ENCODE assay signal across 8 cellular contexts in the genomic region with DNA sequence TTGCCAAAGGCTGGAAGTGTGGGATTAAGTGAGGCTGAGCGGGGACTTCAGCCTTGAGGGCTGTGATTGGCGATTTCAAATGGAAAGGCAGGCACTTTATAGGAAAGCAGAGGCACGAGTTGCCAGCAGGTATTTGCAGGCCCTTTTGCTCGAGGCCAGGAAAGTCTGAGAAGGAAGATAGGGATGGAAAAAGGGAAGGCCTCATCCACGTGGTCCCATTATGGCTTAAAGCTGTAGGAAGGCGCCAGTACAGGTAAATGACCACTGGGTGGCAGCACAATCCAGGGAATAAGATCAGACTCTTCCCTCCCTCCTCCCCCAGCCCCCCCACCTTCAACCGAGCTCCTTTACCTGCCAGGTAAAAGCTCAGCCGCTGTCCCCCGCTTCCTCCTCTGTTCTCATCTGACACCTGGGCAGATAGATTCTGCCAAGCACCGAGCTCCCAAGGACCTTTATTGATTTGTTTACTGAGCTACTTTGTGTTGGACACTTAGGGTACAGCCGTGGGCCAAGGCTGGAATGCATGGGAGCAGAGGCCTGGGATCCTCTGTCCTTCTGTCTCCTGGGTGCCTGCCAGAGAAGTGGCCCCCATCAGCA. TPM values are rescaled to one million over a fixed set of nuclear protein-coding genes. Genes with fewer than 3 reads are reported as not detected.
A peak's percentile ranks its signal among the peaks of the same experiment; 100 is the strongest.
DNase-seq lines count a peak whose midpoint lies in the region; ATAC-seq, FAIRE-seq and TF ChIP-seq lines count a peak whose summit lies in the region.

No MANE protein-coding gene starts in this region.

- H3K9me2 ChIP-seq in HCT116 (ENCODE audit: insufficient read depth) (no peaks in the 10 kb centered on the region), hepatocyte (replicated peaks; ENCODE audit: insufficient read depth) (no peaks in the 10 kb centered on the region)

- ATAC-seq in HCT116 (peak; percentile 84), T-helper 17 cell (peak; percentile 90), HG02981 (IDR thresholded peaks at IDR 0.05; ENCODE audit: unreplicated experiment) (no peak)

- H3K27ac ChIP-seq in HCT116 (ENCODE audit: low read depth, low read length), result no peak overlapping the region
- H3K27ac ChIP-seq in hepatocyte, result no peak overlapping the region
- H3K27ac ChIP-seq in small intestine (ENCODE audit: low read depth in 1 of 2, low read length in 1 of 2), result no peak overlapping the region

- DNase-seq in GDM1 (lab: John Stamatoyannopoulos, UW) (peak; percentile 30), HCT116 (ENCODE audit: low read depth, low spot score) (peak; percentile 76), NCI-H1092 treated with DMSO at 0.1 percent for 48 hours (lab: John Stamatoyannopoulos, UW) (peak; percentile 74), T-helper 17 cell (peak; percentile 47 to 62 (median 49)), anterior cingulate cortex (lab: John Stamatoyannopoulos, UW) (peak in 48 of 58 donors; percentile 12 to 78 (median 40)), hepatocyte (ENCODE audit: low spot score) (peak; percentile 93), small intestine (peak; percentile 80)

- FAIRE-seq in small intestine (lab: Jason Lieb, UNC), result no peak

- H3K36me3 ChIP-seq in HCT116 (ENCODE audit: control insufficient read depth in 1 of 2, insufficient read depth in 2 of 2, low read length in 2 of 2), result no peaks in the 10 kb centered on the region
- H3K36me3 ChIP-seq in hepatocyte (replicated peaks; ENCODE audit: insufficient read depth, low read depth), result no peaks in the 10 kb centered on the region
- H3K36me3 ChIP-seq in small intestine (ENCODE audit: control insufficient read depth in 2 of 2, insufficient read depth in 2 of 2, low read length in 2 of 2), result no peaks in the 10 kb centered on the region

- no TSS peak for BruUV-seq in HCT116 (replicated peaks; lab: Mats Ljungman, UMichigan)

- H3K4me2 ChIP-seq in HCT116 (ENCODE audit: low read length), result peak overlapping the region; percentile 32
- H3K4me2 ChIP-seq in hepatocyte, result peak overlapping the region; percentile 60

- peak overlapping the region; percentile 21 for H3K27ac Mint-ChIP-seq in T-helper 17 cell

- H3K9me3 ChIP-seq in HCT116 (ENCODE audit: control insufficient read depth in 1 of 2, insufficient read depth in 1 of 2, low read depth in 1 of 2, low read length in 2 of 2) (no peaks in the 10 kb centered on the region), T-helper 17 cell (ENCODE audit: control insufficient read depth, low read length, poor library complexity, severe bottlenecking) (no peaks in the 10 kb centered on the region), hepatocyte (ENCODE audit: low read depth) (no peaks in the 10 kb centered on the region), small intestine (ENCODE audit: control insufficient read depth, low read depth) (no peaks in the 10 kb centered on the region)

- H3K4me3 Mint-ChIP-seq in T-helper 17 cell, result no peak overlapping the region

- intact Hi-C loops in HCT116 (cut with micrococcal nuclease), result loop anchor here (1.0 to 5.0 kb wide), 6 partner anchors 112 to 1167 kb away; no protein-coding TSS in a partner anchor

- peak; percentile 74 for TF ChIP-seq RAD21 in HCT116 (IDR thresholded peaks at IDR 0.05; ENCODE audit: low read depth)

- TF ChIP-seq CTCF in HCT116 (IDR thresholded peaks at IDR 0.05 in 2 of 3, conservative IDR thresholded peaks at IDR 0.05 in 1 of 3; ENCODE audit: borderline replicate concordance in 1 of 3, insufficient read depth in 1 of 3, low read depth in 2 of 3, low read length in 2 of 3) (peak; percentile 44 to 69 (median 67); a peak in 5 of 6 replicates), hepatocyte (IDR thresholded peaks at IDR 0.05; ENCODE audit: poor library complexity) (peak; percentile 89)

- H3K27me3 ChIP-seq in HCT116 (ENCODE audit: insufficient read depth, low read length), result no peaks in the 10 kb centered on the region
- no peaks in the 10 kb centered on the region for H3K27me3 ChIP-seq in hepatocyte
- H3K27me3 ChIP-seq in small intestine (ENCODE audit: control insufficient read depth in 2 of 2, insufficient read depth in 2 of 2, low read length in 2 of 2), result no peaks in the 10 kb centered on the region

- POLR2A ChIA-PET in HCT116 (lab: Charles Lee), result interaction anchor here (0.6 to 1.0 kb wide), 4 partner anchors 113 to 1430 kb away, joined by 3 to 5 read pairs (median 4); no protein-coding TSS in a partner anchor

- RAD21 ChIA-PET in HCT116 (lab: Charles Lee; ENCODE audit: low non-redundant PET in 1 of 2, low total read pairs in 2 of 2, uncharacterized antibody in 2 of 2, unreplicated experiment in 2 of 2), result interaction anchor here (0.6 to 1.2 kb wide), 5 partner anchors 112 to 317 kb away, joined by 3 to 6 read pairs (median 4); no protein-coding TSS in a partner anchor

- H3K4me1 ChIP-seq in HCT116 (ENCODE audit: control insufficient read depth in 1 of 2, insufficient read depth in 2 of 2, low read length in 2 of 2) (peaks cover 3 to 19% of the 10 kb centered on the region in 2 experiments; a peak in 3 of 4 replicates), hepatocyte (ENCODE audit: insufficient read depth) (no peaks in the 10 kb centered on the region), small intestine (ENCODE audit: control insufficient read depth in 2 of 2, insufficient read depth in 1 of 2, low read depth in 1 of 2, low read length in 1 of 2) (no peaks in the 10 kb centered on the region)

- TF ChIP-seq POLR2A in HCT116 (IDR thresholded peaks at IDR 0.05; ENCODE audit: borderline replicate concordance, extremely low read depth, insufficient read depth, insufficient read length), result no peak

- peak overlapping the region; percentile 29; the same call in 1 of the 2 replicates for H3K9ac ChIP-seq in HCT116 (ENCODE audit: low read length)

- 20% methylated on average over 11 of the region's 11 CpGs for WGBS in hepatocyte (ENCODE audit: low lambda C conversion rate, missing lambda C conversion rate)
- 12 to 18% (median 18%) methylated on average over 11 of the region's 11 CpGs for WGBS in small intestine, 3 donors

- peak overlapping the region; percentile 86 for H2AFZ ChIP-seq in HCT116 (ENCODE audit: low read depth, low read length, poor library complexity, severe bottlenecking)
- peak overlapping the region; percentile 57 for H2AFZ ChIP-seq in hepatocyte

- H4K20me1 ChIP-seq in HCT116 (ENCODE audit: insufficient read depth), result no peaks in the 10 kb centered on the region
- no peaks in the 10 kb centered on the region for H4K20me1 ChIP-seq in hepatocyte (ENCODE audit: insufficient read depth, poor library complexity, severe bottlenecking)

- H3K36me3 Mint-ChIP-seq in T-helper 17 cell (ENCODE audit: low read depth), result no peaks in the 10 kb centered on the region

- H3K79me2 ChIP-seq in HCT116 (ENCODE audit: insufficient read depth, low read length) (no peaks in the 10 kb centered on the region), hepatocyte (no peaks in the 10 kb centered on the region)

- CTCF ChIA-PET in HCT116 (lab: Charles Lee), result interaction anchor here (0.6 to 2.1 kb wide), 34 partner anchors 10 to 1813 kb away, joined by 3 to 33 read pairs (median 3); a partner anchor contains a TSS

- H3K4me3 ChIP-seq in HCT116 (replicated peaks in 1 of 2; ENCODE audit: low read depth in 1 of 2, low read length in 2 of 2) (no peak overlapping the region), hepatocyte (no peak overlapping the region), small intestine (ENCODE audit: low read depth in 1 of 2, low read length in 2 of 2) (no peak overlapping the region)

- peaks cover 5% of the 10 kb centered on the region for H3K4me1 Mint-ChIP-seq in T-helper 17 cell

- peaks cover 8% of the 10 kb centered on the region for H3K27me3 Mint-ChIP-seq in T-helper 17 cell

TF ChIP-seq in HCT116, 20 proteins besides CTCF, POLR2A, EP300 and RAD21:
- TF ChIP-seq ZFX (IDR thresholded peaks at IDR 0.05) (peak; percentile 74), EZH2 (IDR thresholded peaks at IDR 0.05) (no peak)
- TF ChIP-seq, protein P1, sequence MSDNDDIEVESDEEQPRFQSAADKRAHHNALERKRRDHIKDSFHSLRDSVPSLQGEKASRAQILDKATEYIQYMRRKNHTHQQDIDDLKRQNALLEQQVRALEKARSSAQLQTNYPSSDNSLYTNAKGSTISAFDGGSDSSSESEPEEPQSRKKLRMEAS (IDR thresholded peaks at IDR 0.05), result peak; percentile 89

RNA-seq across cellular contexts. Expression of a gene that starts 7.5 kb away (rescaled TPM):
- total RNA-seq in HCT116 (2021; ENCODE audit: unreplicated experiment) (not detected), T-helper 17 cell (not detected), hepatocyte (0.16 TPM in 1 of 2 replicates, not detected in the other)
- polyA plus RNA-seq in HCT116 (2012), result 0.03 and 0.05 TPM in 2 replicates
- polyA plus RNA-seq in hepatocyte (not detected in 2 replicates), small intestine (under 1 TPM in 1 of 3 donors, not detected in 2; 0.46 TPM)

RNA-seq across cellular contexts. Expression of a gene that starts 10.0 kb away (rescaled TPM):
- 260 TPM for total RNA-seq in HCT116 (2021; ENCODE audit: unreplicated experiment)
- 259 and 291 TPM in 2 replicates for polyA plus RNA-seq in HCT116 (2012)
- total RNA-seq in T-helper 17 cell, result 10 to 100 TPM; 46.4 to 47.2 TPM
- total RNA-seq in hepatocyte, result 64.6 and 68.6 TPM in 2 replicates
- 34.0 and 42.3 TPM in 2 replicates for polyA plus RNA-seq in hepatocyte
- polyA plus RNA-seq in small intestine, result 10 to 100 TPM; 32.4 to 92.0 (median 35.4) TPM

RNA-seq across cellular contexts. Expression of a gene that starts 20.9 kb away (rescaled TPM):
- 77.6 TPM for total RNA-seq in HCT116 (2021; ENCODE audit: unreplicated experiment)
- 61.2 and 63.1 TPM in 2 replicates for polyA plus RNA-seq in HCT116 (2012)
- 10 to 100 TPM in 1 of 2 donors, 1 to 10 TPM in 1; 8.7 to 16.2 TPM for total RNA-seq in T-helper 17 cell
- total RNA-seq in hepatocyte, result 30.7 and 54.9 TPM in 2 replicates
- polyA plus RNA-seq in hepatocyte, result 104 and 114 TPM in 2 replicates
- 100 to 1,000 TPM in 1 of 3 donors, 10 to 100 TPM in 2; 72.1 to 178 (median 98.4) TPM for polyA plus RNA-seq in small intestine

RNA-seq across cellular contexts. Expression of a gene that starts 35.3 kb away (rescaled TPM):
- not detected for total RNA-seq in HCT116 (2021; ENCODE audit: unreplicated experiment)
- not detected in 2 replicates for polyA plus RNA-seq in HCT116 (2012)
- not detected for total RNA-seq in T-helper 17 cell
- total RNA-seq in hepatocyte, result not detected in 2 replicates
- polyA plus RNA-seq in hepatocyte, result not detected in 2 replicates
- not detected for polyA plus RNA-seq in small intestine

RNA-seq across cellular contexts. Expression of a gene that starts 44.8 kb away (rescaled TPM):
- total RNA-seq in HCT116 (2021; ENCODE audit: unreplicated experiment) (0.81 TPM), T-helper 17 cell (under 1 TPM; 0.55 to 0.92 TPM), hepatocyte (not detected in 2 replicates)
- polyA plus RNA-seq in HCT116 (2012), result 0.17 and 0.59 TPM in 2 replicates
- polyA plus RNA-seq in hepatocyte (not detected in 2 replicates), small intestine (under 1 TPM in 1 of 3 donors, not detected in 2; 0.15 TPM)

Comparison
In these comparisons a context has a peak if more than half of its experiments do, and no peak if none do; other contexts are left out.
1. DNase-seq: peak in every context shown above with its lines; median percentile 93 in hepatocyte; 80 in small intestine; 76 in HCT116; 74 in NCI-H1092 treated with DMSO at 0.1 percent for 48 hours; 49 in T-helper 17 cell; 40 in anterior cingulate cortex; 30 in GDM1.